ENCODE assay signal across 8 cellular contexts in genomic region chr2:173997269-173997668, GRCh38. TPM values are rescaled to one million over a fixed set of nuclear protein-coding genes. Genes with fewer than 3 reads are reported as not detected.
DNase-seq lines count a peak whose midpoint lies in the region; ATAC-seq and TF ChIP-seq lines count a peak whose summit lies in the region.

No MANE protein-coding gene starts in this region.

- H3K27ac ChIP-seq in BLaER1 treated with 17β-estradiol and CSF1 and Interleukin-3, amounts not matched to agents 10 nM and 100 nM: peak overlapping the region; percentile 44 to 72 (median 58); a peak in 21 of 22 replicates
- peak overlapping the region; percentile 59 for H3K27ac ChIP-seq in HL-60 (replicated peaks)
- H3K27ac ChIP-seq in hepatocyte: no peak overlapping the region

- H4K20me1 ChIP-seq in BLaER1 treated with 17β-estradiol and CSF1 and Interleukin-3, amounts not matched to agents 10 nM and 100 nM: no peaks in the 10 kb centered on the region
- H4K20me1 ChIP-seq in hepatocyte (ENCODE audit: insufficient read depth, poor library complexity, severe bottlenecking): no peaks in the 10 kb centered on the region

- intact Hi-C loops in sciatic nerve (cut with DNase I): no loop called here

- TF ChIP-seq CTCF in HL-60 (IDR thresholded peaks at IDR 0.05; ENCODE audit: insufficient read depth, low read length): no peak
- no peak for TF ChIP-seq CTCF in hepatocyte (IDR thresholded peaks at IDR 0.05; ENCODE audit: poor library complexity)

- no peaks in the 10 kb centered on the region for H3K79me2 ChIP-seq in hepatocyte

- DNase-seq in HL-60 (ENCODE audit: low read depth in 1 of 2, low spot score in 1 of 2) (peak; percentile 89 to 99), fibroblast of gingiva (ENCODE audit: low read depth) (peak; percentile 89), sciatic nerve (ENCODE audit: low spot score) (peak; percentile 82), middle frontal gyrus (ENCODE audit: extremely low spot score, low spot score) (no peak), hepatocyte (ENCODE audit: low spot score) (no peak)
- DNase-seq in stimulated activated CD4-positive, alpha-beta T cell treated with anti-CD3 and anti-CD28 coated beads, Interleukin-4, amount 100 ng/mL, for 24 hours: no peak

- H3K27me3 ChIP-seq in BLaER1 treated with 17β-estradiol and CSF1 and Interleukin-3, amounts not matched to agents 10 nM and 100 nM: peaks cover 0 to 10% (median 0%) of the 10 kb centered on the region in 11 experiments; a peak in 1 of 22 replicates
- H3K27me3 ChIP-seq in HL-60 (ENCODE audit: insufficient read depth, poor library complexity, severe bottlenecking): no peaks in the 10 kb centered on the region
- H3K27me3 ChIP-seq in hepatocyte: no peaks in the 10 kb centered on the region

- no peaks in the 10 kb centered on the region for H3K36me3 ChIP-seq in BLaER1 treated with 17β-estradiol and CSF1 and Interleukin-3, amounts not matched to agents 10 nM and 100 nM
- H3K36me3 ChIP-seq in hepatocyte (replicated peaks; ENCODE audit: insufficient read depth, low read depth): no peaks in the 10 kb centered on the region

- no peak overlapping the region; a peak in 2 of 22 replicates for H3K9ac ChIP-seq in BLaER1 treated with 17β-estradiol and CSF1 and Interleukin-3, amounts not matched to agents 10 nM and 100 nM

- ATAC-seq in GM21360 (IDR thresholded peaks at IDR 0.05; ENCODE audit: unreplicated experiment) (peak; percentile 82), sciatic nerve (peak; percentile 97)

- peaks cover 0 to 16% (median 0%) of the 10 kb centered on the region in 11 experiments; a peak in 6 of 22 replicates for H3K9me3 ChIP-seq in BLaER1 treated with 17β-estradiol and CSF1 and Interleukin-3, amounts not matched to agents 10 nM and 100 nM (replicated peaks in 1 of 11)
- H3K9me3 ChIP-seq in hepatocyte (ENCODE audit: low read depth): no peaks in the 10 kb centered on the region

- no peak overlapping the region for H2AFZ ChIP-seq in hepatocyte

- H3K4me3 ChIP-seq in BLaER1 treated with 17β-estradiol and CSF1 and Interleukin-3, amounts not matched to agents 10 nM and 100 nM: no peak overlapping the region
- H3K4me3 ChIP-seq in HL-60 (replicated peaks; ENCODE audit: insufficient read depth, low read length) (no peak overlapping the region), hepatocyte (no peak overlapping the region)

- H3K4me2 ChIP-seq in BLaER1 treated with 17β-estradiol and CSF1 and Interleukin-3, amounts not matched to agents 10 nM and 100 nM: peak overlapping the region; percentile 8 to 78 (median 35); a peak in 19 of 22 replicates
- H3K4me2 ChIP-seq in hepatocyte: no peak overlapping the region

- WGBS in hepatocyte (ENCODE audit: low lambda C conversion rate, missing lambda C conversion rate): 75% methylated on average over 7 of the region's 7 CpGs

- H3K9me2 ChIP-seq in hepatocyte (replicated peaks; ENCODE audit: insufficient read depth): no peaks in the 10 kb centered on the region

- H3K4me1 ChIP-seq in BLaER1 treated with 17β-estradiol and CSF1 and Interleukin-3, amounts not matched to agents 10 nM and 100 nM: peaks cover 8 to 43% (median 18%) of the 10 kb centered on the region in 10 experiments; a peak in 18 of 20 replicates
- peaks cover 15% of the 10 kb centered on the region for H3K4me1 ChIP-seq in hepatocyte (ENCODE audit: insufficient read depth)

RNA-seq across cellular contexts. Expression of gene SP3, which starts 32.1 kb away (rescaled TPM):
- total RNA-seq in sciatic nerve: 93.5 TPM
- total RNA-seq in hepatocyte: 110 and 133 TPM in 2 replicates
- polyA plus RNA-seq in hepatocyte: 37.2 and 38.6 TPM in 2 replicates

Comparison
In these comparisons a context has a peak if more than half of its experiments do, and no peak if none do; other contexts are left out.
1. DNase-seq: peak in HL-60 (2 of 2), fibroblast of gingiva (single experiment) and sciatic nerve (single experiment); none in middle frontal gyrus (single experiment), hepatocyte (single experiment) and stimulated activated CD4-positive, alpha-beta T cell treated with anti-CD3 and anti-CD28 coated beads, Interleukin-4, amount 100 ng/mL, for 24 hours (single experiment).